ENCODE assay signal across 1 cellular context in the genomic region with DNA sequence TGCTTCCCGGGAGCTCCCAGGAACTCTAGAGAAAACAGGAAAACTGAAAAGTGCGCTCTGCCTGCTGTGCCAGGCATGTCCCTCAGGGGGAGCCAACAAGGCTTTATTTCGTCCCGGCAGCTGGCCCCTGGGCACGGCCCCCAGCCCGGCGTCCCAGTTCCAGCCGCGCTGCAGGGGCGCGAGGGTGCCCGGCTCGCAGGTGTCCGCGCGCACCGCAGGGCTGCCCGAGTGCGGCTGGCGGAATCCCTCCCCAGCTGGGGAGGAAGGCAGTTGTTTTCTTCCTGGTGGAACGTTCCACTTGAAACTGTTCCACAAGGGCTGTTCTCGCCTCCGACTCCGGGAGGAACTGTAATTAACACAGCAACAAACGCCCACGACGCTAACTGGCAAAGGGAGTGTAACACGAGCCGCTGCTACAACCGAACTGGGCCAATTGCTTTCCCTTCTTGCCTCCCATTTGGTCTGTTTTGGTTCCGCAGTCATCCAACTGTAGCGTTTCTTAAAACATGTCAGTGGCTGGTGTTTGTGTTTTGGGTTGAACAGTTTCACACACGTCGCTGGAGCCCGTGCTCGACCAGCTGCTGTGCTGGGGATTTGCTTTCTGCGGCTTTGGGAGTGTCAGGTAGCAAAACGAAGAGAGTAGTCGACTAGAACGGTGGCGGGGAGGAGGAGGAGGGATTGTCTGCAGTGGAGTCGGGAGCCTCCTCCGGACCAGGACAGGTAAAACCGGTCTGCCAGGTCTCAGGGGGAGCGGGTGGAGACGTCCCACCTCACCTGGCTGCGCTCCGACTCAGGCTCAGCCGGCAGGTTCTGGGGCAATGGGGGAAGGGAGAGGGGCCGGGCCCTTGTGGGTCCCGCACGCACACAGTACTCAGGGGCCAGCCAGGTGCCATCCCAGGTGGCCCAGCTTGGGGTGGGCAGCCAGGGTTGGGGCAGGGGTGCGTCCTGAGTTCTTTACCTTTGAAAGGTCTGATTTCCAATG.
TF ChIP-seq lines count a peak whose summit lies in the region.

No MANE protein-coding gene starts in this region.

TF ChIP-seq in K562, 482 proteins besides CTCF, POLR2A, EP300 and RAD21 (continued from another document and continues in another):
- TF ChIP-seq PHF20 (IDR thresholded peaks at IDR 0.05; ENCODE audit: partially characterized antibody) (no peak), CHD1 (IDR thresholded peaks at IDR 0.05; ENCODE audit: low read length) (no peak), LCOR (CRISPR knock-in tag; IDR thresholded peaks at IDR 0.05) (0 out of 2 replicates have a peak, but pooled peaks have one; percentile 14), POLR2AphosphoS2 (IDR thresholded peaks at IDR 0.05; ENCODE audit: low read length) (no peak), ZNF124 (CRISPR knock-in tag; IDR thresholded peaks at IDR 0.05) (no peak), THRAP3 (IDR thresholded peaks at IDR 0.05; ENCODE audit: borderline replicate concordance) (no peak), ARNT (IDR thresholded peaks at IDR 0.05) (no peak), ZNF639 (CRISPR knock-in tag; conservative IDR thresholded peaks at IDR 0.05 in 1 of 2, IDR thresholded peaks at IDR 0.05 in 1 of 2) (no peak; a peak in 2 of 4 replicates), SETDB1 (IDR thresholded peaks at IDR 0.05; ENCODE audit: low read length) (no peak), CREB3 (tag; conservative IDR thresholded peaks at IDR 0.05; ENCODE audit: low read depth) (0 out of 2 replicates have a peak, but pooled peaks have one; percentile 1), TCF3 (CRISPR knock-in tag; IDR thresholded peaks at IDR 0.05) (no peak), CBFA2T2 (conservative IDR thresholded peaks at IDR 0.05) (no peak), ZFX (CRISPR knock-in tag; IDR thresholded peaks at IDR 0.05) (peak; percentile 44), ZNF232 (CRISPR knock-in tag; IDR thresholded peaks at IDR 0.05) (no peak), ZC3H8 (IDR thresholded peaks at IDR 0.05) (no peak), ZNF766 (CRISPR knock-in tag; conservative IDR thresholded peaks at IDR 0.05) (0 out of 2 replicates have a peak, but pooled peaks have one; percentile 5), ZBTB1 (CRISPR knock-in tag; IDR thresholded peaks at IDR 0.05; ENCODE audit: borderline replicate concordance, low read depth) (no peak), ZNF431 (CRISPR knock-in tag; IDR thresholded peaks at IDR 0.05) (no peak), E2F5 (CRISPR knock-in tag; IDR thresholded peaks at IDR 0.05) (no peak), NUFIP1 (IDR thresholded peaks at IDR 0.05; ENCODE audit: partially characterized antibody) (no peak), ZNF41 (CRISPR knock-in tag; conservative IDR thresholded peaks at IDR 0.05) (peak; percentile 38; the same call in 1 of the 2 replicates), CGGBP1 (CRISPR knock-in tag; IDR thresholded peaks at IDR 0.05) (no peak), ZC3H11A (IDR thresholded peaks at IDR 0.05; ENCODE audit: low read depth, low read length) (no peak), KLF16 (IDR thresholded peaks at IDR 0.05) (no peak), FUS (optimal IDR thresholded peaks at IDR 0.05; ENCODE audit: low read depth, low read length) (no peak), ZBTB7A (IDR thresholded peaks at IDR 0.05; ENCODE audit: borderline replicate concordance, control insufficient read depth, low read depth, low read length) (no peak), ETV6 (IDR thresholded peaks at IDR 0.05; ENCODE audit: borderline replicate concordance in 1 of 2, low read depth in 2 of 2, low read length in 1 of 2) (no peak), ETV6 (CRISPR knock-in tag; IDR thresholded peaks at IDR 0.05; ENCODE audit: borderline replicate concordance) (no peak), ETV5 (CRISPR knock-in tag; IDR thresholded peaks at IDR 0.05; ENCODE audit: low read depth) (no peak), ZNF347 (CRISPR knock-in tag; IDR thresholded peaks at IDR 0.05; ENCODE audit: low read depth) (peak; percentile 48; the same call in 1 of the 2 replicates), ZC3H4 (CRISPR knock-in tag; IDR thresholded peaks at IDR 0.05; ENCODE audit: borderline replicate concordance) (no peak), CREM (IDR thresholded peaks at IDR 0.05; ENCODE audit: low read depth) (no peak), ZNF696 (CRISPR knock-in tag; conservative IDR thresholded peaks at IDR 0.05) (no peak), STAT6 (CRISPR knock-in tag; IDR thresholded peaks at IDR 0.05) (no peak), FOXA1 (IDR thresholded peaks at IDR 0.05; ENCODE audit: borderline replicate concordance) (no peak), JUN (IDR thresholded peaks at IDR 0.05; ENCODE audit: borderline replicate concordance, low read depth, low read length) (no peak), JUN (CRISPR knock-in tag; IDR thresholded peaks at IDR 0.05; ENCODE audit: borderline replicate concordance) (no peak), KLF1 (tag; IDR thresholded peaks at IDR 0.05) (no peak), ZNF507 (tag; conservative IDR thresholded peaks at IDR 0.05) (no peak), ZNF76 (CRISPR knock-in tag; IDR thresholded peaks at IDR 0.05; ENCODE audit: borderline replicate concordance) (peak; percentile 52; the same call in 1 of the 2 replicates), ZNF239 (CRISPR knock-in tag; IDR thresholded peaks at IDR 0.05) (peak; percentile 19; the same call in 1 of the 2 replicates), RBM39 (optimal IDR thresholded peaks at IDR 0.05; ENCODE audit: low read depth, low read length) (no peak), KDM5B (IDR thresholded peaks at IDR 0.05; ENCODE audit: insufficient replicate concordance, low read depth, low read length) (peak; percentile 20), ZNF311 (CRISPR knock-in tag; IDR thresholded peaks at IDR 0.05) (no peak)
- TF ChIP-seq, protein P1, sequence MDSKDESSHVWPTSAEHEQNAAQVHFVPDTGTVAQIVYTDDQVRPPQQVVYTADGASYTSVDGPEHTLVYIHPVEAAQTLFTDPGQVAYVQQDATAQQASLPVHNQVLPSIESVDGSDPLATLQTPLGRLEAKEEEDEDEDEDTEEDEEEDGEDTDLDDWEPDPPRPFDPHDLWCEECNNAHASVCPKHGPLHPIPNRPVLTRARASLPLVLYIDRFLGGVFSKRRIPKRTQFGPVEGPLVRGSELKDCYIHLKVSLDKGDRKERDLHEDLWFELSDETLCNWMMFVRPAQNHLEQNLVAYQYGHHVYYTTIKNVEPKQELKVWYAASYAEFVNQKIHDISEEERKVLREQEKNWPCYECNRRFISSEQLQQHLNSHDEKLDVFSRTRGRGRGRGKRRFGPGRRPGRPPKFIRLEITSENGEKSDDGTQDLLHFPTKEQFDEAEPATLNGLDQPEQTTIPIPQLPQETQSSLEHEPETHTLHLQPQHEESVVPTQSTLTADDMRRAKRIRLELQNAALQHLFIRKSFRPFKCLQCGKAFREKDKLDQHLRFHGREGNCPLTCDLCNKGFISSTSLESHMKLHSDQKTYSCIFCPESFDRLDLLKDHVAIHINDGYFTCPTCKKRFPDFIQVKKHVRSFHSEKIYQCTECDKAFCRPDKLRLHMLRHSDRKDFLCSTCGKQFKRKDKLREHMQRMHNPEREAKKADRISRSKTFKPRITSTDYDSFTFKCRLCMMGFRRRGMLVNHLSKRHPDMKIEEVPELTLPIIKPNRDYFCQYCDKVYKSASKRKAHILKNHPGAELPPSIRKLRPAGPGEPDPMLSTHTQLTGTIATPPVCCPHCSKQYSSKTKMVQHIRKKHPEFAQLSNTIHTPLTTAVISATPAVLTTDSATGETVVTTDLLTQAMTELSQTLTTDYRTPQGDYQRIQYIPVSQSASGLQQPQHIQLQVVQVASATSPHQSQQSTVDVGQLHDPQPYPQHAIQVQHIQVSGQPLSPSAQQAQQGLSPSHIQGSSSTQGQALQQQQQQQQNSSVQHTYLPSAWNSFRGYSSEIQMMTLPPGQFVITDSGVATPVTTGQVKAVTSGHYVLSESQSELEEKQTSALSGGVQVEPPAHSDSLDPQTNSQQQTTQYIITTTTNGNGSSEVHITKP (IDR thresholded peaks at IDR 0.05; ENCODE audit: partially characterized antibody): peak; percentile 56
- TF ChIP-seq, protein P2, sequence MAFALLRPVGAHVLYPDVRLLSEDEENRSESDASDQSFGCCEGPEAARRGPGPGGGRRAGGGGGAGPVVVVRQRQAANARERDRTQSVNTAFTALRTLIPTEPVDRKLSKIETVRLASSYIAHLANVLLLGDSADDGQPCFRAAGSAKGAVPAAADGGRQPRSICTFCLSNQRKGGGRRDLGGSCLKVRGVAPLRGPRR (CRISPR knock-in tag; IDR thresholded peaks at IDR 0.05): no peak
- TF ChIP-seq, protein P3, sequence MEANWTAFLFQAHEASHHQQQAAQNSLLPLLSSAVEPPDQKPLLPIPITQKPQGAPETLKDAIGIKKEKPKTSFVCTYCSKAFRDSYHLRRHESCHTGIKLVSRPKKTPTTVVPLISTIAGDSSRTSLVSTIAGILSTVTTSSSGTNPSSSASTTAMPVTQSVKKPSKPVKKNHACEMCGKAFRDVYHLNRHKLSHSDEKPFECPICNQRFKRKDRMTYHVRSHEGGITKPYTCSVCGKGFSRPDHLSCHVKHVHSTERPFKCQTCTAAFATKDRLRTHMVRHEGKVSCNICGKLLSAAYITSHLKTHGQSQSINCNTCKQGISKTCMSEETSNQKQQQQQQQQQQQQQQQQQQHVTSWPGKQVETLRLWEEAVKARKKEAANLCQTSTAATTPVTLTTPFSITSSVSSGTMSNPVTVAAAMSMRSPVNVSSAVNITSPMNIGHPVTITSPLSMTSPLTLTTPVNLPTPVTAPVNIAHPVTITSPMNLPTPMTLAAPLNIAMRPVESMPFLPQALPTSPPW (CRISPR knock-in tag; IDR thresholded peaks at IDR 0.05): peak; percentile 66
- TF ChIP-seq, protein P4, sequence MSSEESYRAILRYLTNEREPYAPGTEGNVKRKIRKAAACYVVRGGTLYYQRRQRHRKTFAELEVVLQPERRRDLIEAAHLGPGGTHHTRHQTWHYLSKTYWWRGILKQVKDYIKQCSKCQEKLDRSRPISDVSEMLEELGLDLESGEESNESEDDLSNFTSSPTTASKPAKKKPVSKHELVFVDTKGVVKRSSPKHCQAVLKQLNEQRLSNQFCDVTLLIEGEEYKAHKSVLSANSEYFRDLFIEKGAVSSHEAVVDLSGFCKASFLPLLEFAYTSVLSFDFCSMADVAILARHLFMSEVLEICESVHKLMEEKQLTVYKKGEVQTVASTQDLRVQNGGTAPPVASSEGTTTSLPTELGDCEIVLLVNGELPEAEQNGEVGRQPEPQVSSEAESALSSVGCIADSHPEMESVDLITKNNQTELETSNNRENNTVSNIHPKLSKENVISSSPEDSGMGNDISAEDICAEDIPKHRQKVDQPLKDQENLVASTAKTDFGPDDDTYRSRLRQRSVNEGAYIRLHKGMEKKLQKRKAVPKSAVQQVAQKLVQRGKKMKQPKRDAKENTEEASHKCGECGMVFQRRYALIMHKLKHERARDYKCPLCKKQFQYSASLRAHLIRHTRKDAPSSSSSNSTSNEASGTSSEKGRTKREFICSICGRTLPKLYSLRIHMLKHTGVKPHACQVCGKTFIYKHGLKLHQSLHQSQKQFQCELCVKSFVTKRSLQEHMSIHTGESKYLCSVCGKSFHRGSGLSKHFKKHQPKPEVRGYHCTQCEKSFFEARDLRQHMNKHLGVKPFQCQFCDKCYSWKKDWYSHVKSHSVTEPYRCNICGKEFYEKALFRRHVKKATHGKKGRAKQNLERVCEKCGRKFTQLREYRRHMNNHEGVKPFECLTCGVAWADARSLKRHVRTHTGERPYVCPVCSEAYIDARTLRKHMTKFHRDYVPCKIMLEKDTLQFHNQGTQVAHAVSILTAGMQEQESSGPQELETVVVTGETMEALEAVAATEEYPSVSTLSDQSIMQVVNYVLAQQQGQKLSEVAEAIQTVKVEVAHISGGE (CRISPR knock-in tag; IDR thresholded peaks at IDR 0.05): peak in 1 of 3 experiments; percentile 70; a peak in 2 of 6 replicates
